38 cellular contexts compared by ENCODE assay signal in genomic region chr3:121839962-121840361, GRCh38. TPM values are rescaled to one million over a fixed set of nuclear protein-coding genes. Genes with fewer than 3 reads are reported as not detected.
"Had no signal": no experiment of that assay in that cellular context is flagged by ENCODE, and none has a peak within 500 bp of the region (broad histone marks: within the 10 kb centered on the region; RNA-seq: fewer than 3 reads in every experiment).

No MANE protein-coding gene starts in this region.

- H3K27ac ChIP-seq: adrenal gland, ascending aorta, body of pancreas, brain microvascular endothelial cell, breast epithelium, cardiac muscle cell had no signal

- H3K4me3 ChIP-seq: adrenal gland, ascending aorta, body of pancreas, breast epithelium, cardiac muscle cell had no signal

- H3K4me1 ChIP-seq: adrenal gland, breast epithelium had no signal

- FAIRE-seq: astrocyte, bronchial epithelial cell had no signal

- H3K4me3 Mint-ChIP-seq: activated naive CD4-positive, alpha-beta T cell treated with anti-CD3 and anti-CD28 coated beads for 36 hours; activated naive CD4-positive, alpha-beta T cell treated with anti-CD3 and anti-CD28 coated beads, Interleukin-2, amount 10 ng/mL, durations not matched to agents 7 days and 5 days; activated naive CD4-positive, alpha-beta T cell treated with anti-CD3 and anti-CD28 coated beads, Interleukin-2, amount 50 U/mL, for 24 hours; activated naive CD8-positive, alpha-beta T cell; activated naive CD8-positive, alpha-beta T cell treated with anti-CD3 and anti-CD28 coated beads for 36 hours; activated naive CD8-positive, alpha-beta T cell treated with anti-CD3 and anti-CD28 coated beads, Interleukin-2, amount 10 ng/mL, durations not matched to agents 7 days and 5 days; activated naive CD8-positive, alpha-beta T cell treated with anti-CD3 and anti-CD28 coated beads, Interleukin-2, amount 50 U/mL, for 24 hours; activated T-cell treated with anti-CD3 and anti-CD28 coated beads, Interleukin-2, amount 50 U/mL, for 4 hours; activated T-cell treated with anti-CD3 and anti-CD28 coated beads, Interleukin-2, amount 50 U/mL, for 72 hours; activated T-helper 1 cell treated with anti-CD3 and anti-CD28 coated beads, Interleukin-12 subunit alpha, Interleukin-12 subunit beta, Interleukin-2, Interleukin-4 antibody, amounts not matched to agents 30 ng/mL and 10 ng/mL and 1 ng/mL, durations not matched to agents 14 hours and 24 hours and 36 hours; activated T-helper 17 cell treated with anti-CD3 and anti-CD28 coated beads, Interleukin-2, amount 50 U/mL, for 72 hours; brain; central memory CD8-positive, alpha-beta T cell had no signal

- H3K27me3 Mint-ChIP-seq: activated naive CD4-positive, alpha-beta T cell treated with anti-CD3 and anti-CD28 coated beads, Interleukin-2, amount 10 ng/mL, durations not matched to agents 7 days and 5 days; activated naive CD4-positive, alpha-beta T cell treated with anti-CD3 and anti-CD28 coated beads, Interleukin-2, amount 50 U/mL, for 24 hours; activated naive CD8-positive, alpha-beta T cell; activated naive CD8-positive, alpha-beta T cell treated with anti-CD3 and anti-CD28 coated beads for 36 hours; activated naive CD8-positive, alpha-beta T cell treated with anti-CD3 and anti-CD28 coated beads, Interleukin-2, amount 10 ng/mL, durations not matched to agents 7 days and 5 days; activated naive CD8-positive, alpha-beta T cell treated with anti-CD3 and anti-CD28 coated beads, Interleukin-2, amount 50 U/mL, for 24 hours; activated T-helper 17 cell treated with anti-CD3 and anti-CD28 coated beads, Interleukin-2, amount 50 U/mL, for 72 hours; central memory CD8-positive, alpha-beta T cell had no signal

- H3K4me1 Mint-ChIP-seq: activated T-helper 17 cell treated with anti-CD3 and anti-CD28 coated beads, Interleukin-2, amount 50 U/mL, for 72 hours had no signal

- H3K9me3 ChIP-seq: adrenal gland, ascending aorta, body of pancreas, breast epithelium had no signal

- H3K36me3 ChIP-seq: adrenal gland, ascending aorta, brain microvascular endothelial cell, breast epithelium, cardiac muscle cell had no signal

- H3K9me3 Mint-ChIP-seq: activated naive CD4-positive, alpha-beta T cell treated with anti-CD3 and anti-CD28 coated beads for 36 hours; activated naive CD4-positive, alpha-beta T cell treated with anti-CD3 and anti-CD28 coated beads, Interleukin-2, amount 10 ng/mL, durations not matched to agents 7 days and 5 days; activated naive CD4-positive, alpha-beta T cell treated with anti-CD3 and anti-CD28 coated beads, Interleukin-2, amount 50 U/mL, for 24 hours; activated naive CD4-positive, alpha-beta T cell treated with anti-CD3 and anti-CD28 coated beads, Interleukin-2, amount 50 U/mL, for 72 hours; activated naive CD8-positive, alpha-beta T cell treated with anti-CD3 and anti-CD28 coated beads for 36 hours; activated naive CD8-positive, alpha-beta T cell treated with anti-CD3 and anti-CD28 coated beads, Interleukin-2, amount 10 ng/mL, durations not matched to agents 7 days and 5 days; activated naive CD8-positive, alpha-beta T cell treated with anti-CD3 and anti-CD28 coated beads, Interleukin-2, amount 50 U/mL, for 24 hours; activated T-cell treated with anti-CD3 and anti-CD28 coated beads, Interleukin-2, amount 50 U/mL, for 4 hours; activated T-cell treated with anti-CD3 and anti-CD28 coated beads, Interleukin-2, amount 50 U/mL, for 72 hours; activated T-helper 1 cell treated with anti-CD3 and anti-CD28 coated beads, Interleukin-12 subunit alpha, Interleukin-12 subunit beta, Interleukin-2, Interleukin-4 antibody, amounts not matched to agents 30 ng/mL and 10 ng/mL and 1 ng/mL, durations not matched to agents 14 hours and 24 hours and 36 hours; activated T-helper 17 cell treated with anti-CD3 and anti-CD28 coated beads, Interleukin-2, amount 50 U/mL, for 72 hours; activated T-helper 2 cell treated with anti-CD3 and anti-CD28 coated beads, Interferon-gamma antibody, Interleukin-2, Interleukin-4, amounts not matched to agents 10 μg/mL and 5 μg/mL and 100 μg/mL, durations not matched to agents 14 hours and 24 hours and 36 hours; central memory CD8-positive, alpha-beta T cell had no signal

- H3K27ac Mint-ChIP-seq: activated naive CD4-positive, alpha-beta T cell treated with anti-CD3 and anti-CD28 coated beads for 36 hours; activated naive CD4-positive, alpha-beta T cell treated with anti-CD3 and anti-CD28 coated beads, Interleukin-2, amount 10 ng/mL, durations not matched to agents 7 days and 5 days; activated naive CD4-positive, alpha-beta T cell treated with anti-CD3 and anti-CD28 coated beads, Interleukin-2, amount 50 U/mL, for 24 hours; activated naive CD4-positive, alpha-beta T cell treated with anti-CD3 and anti-CD28 coated beads, Interleukin-2, amount 50 U/mL, for 72 hours; activated naive CD8-positive, alpha-beta T cell; activated naive CD8-positive, alpha-beta T cell treated with anti-CD3 and anti-CD28 coated beads for 36 hours; activated naive CD8-positive, alpha-beta T cell treated with anti-CD3 and anti-CD28 coated beads, Interleukin-2, amount 10 ng/mL, durations not matched to agents 7 days and 5 days; activated naive CD8-positive, alpha-beta T cell treated with anti-CD3 and anti-CD28 coated beads, Interleukin-2, amount 50 U/mL, for 24 hours; activated T-cell treated with anti-CD3 and anti-CD28 coated beads, Interleukin-2, amount 50 U/mL, for 72 hours; activated T-helper 1 cell treated with anti-CD3 and anti-CD28 coated beads, Interleukin-12 subunit alpha, Interleukin-12 subunit beta, Interleukin-2, Interleukin-4 antibody, amounts not matched to agents 30 ng/mL and 10 ng/mL and 1 ng/mL, durations not matched to agents 14 hours and 24 hours and 36 hours; activated T-helper 17 cell treated with anti-CD3 and anti-CD28 coated beads, Interleukin-2, amount 50 U/mL, for 72 hours; activated T-helper 2 cell treated with anti-CD3 and anti-CD28 coated beads, Interferon-gamma antibody, Interleukin-2, Interleukin-4, amounts not matched to agents 10 μg/mL and 5 μg/mL and 100 μg/mL, durations not matched to agents 14 hours and 24 hours and 36 hours; brain had no signal

- H3K36me3 Mint-ChIP-seq: activated naive CD4-positive, alpha-beta T cell treated with anti-CD3 and anti-CD28 coated beads, Interleukin-2, amount 50 U/mL, for 24 hours; activated naive CD8-positive, alpha-beta T cell had no signal

- H3K27me3 ChIP-seq: adrenal gland, ascending aorta, body of pancreas, brain microvascular endothelial cell, breast epithelium had no signal

- ATAC-seq: activated naive CD4-positive, alpha-beta T cell treated with anti-CD3 and anti-CD28 coated beads, Interleukin-2, amount 50 U/mL, for 72 hours; activated naive CD8-positive, alpha-beta T cell treated with anti-CD3 and anti-CD28 coated beads, Interleukin-2, amount 50 U/mL, for 24 hours; activated T-cell treated with anti-CD3 and anti-CD28 coated beads, Interleukin-2, amount 50 U/mL, for 4 hours; activated T-cell treated with anti-CD3 and anti-CD28 coated beads, Interleukin-2, amount 50 U/mL, for 72 hours; activated T-helper 17 cell treated with anti-CD3 and anti-CD28 coated beads, Interleukin-2, amount 50 U/mL, for 72 hours; body of pancreas had no signal

- DNase-seq: activated effector memory CD4-positive, alpha-beta T cell treated with anti-CD3 and anti-CD28 coated beads, Interleukin-2, amount 50 U/mL, for 16 hours; activated effector memory CD4-positive, alpha-beta T cell treated with Interleukin-2 at 50 U/mL for 16 hours; activated gamma-delta T cell; activated gamma-delta T cell treated with Interleukin-2 at 50 U/mL for 16 hours; activated naive CD4-positive, alpha-beta T cell; activated naive CD4-positive, alpha-beta T cell treated with anti-CD3 and anti-CD28 coated beads for 36 hours; activated naive CD4-positive, alpha-beta T cell treated with anti-CD3 and anti-CD28 coated beads, Interleukin-2, amount 10 ng/mL, durations not matched to agents 7 days and 5 days; activated naive CD4-positive, alpha-beta T cell treated with anti-CD3 and anti-CD28 coated beads, Interleukin-2, amount 50 U/mL, for 16 hours; activated naive CD4-positive, alpha-beta T cell treated with Interleukin-2 at 50 U/mL for 16 hours; activated naive CD8-positive, alpha-beta T cell treated with anti-CD3 and anti-CD28 coated beads for 36 hours; activated naive CD8-positive, alpha-beta T cell treated with anti-CD3 and anti-CD28 coated beads, Interleukin-2, amount 10 ng/mL, durations not matched to agents 7 days and 5 days; activated naive CD8-positive, alpha-beta T cell treated with anti-CD3 and anti-CD28 coated beads, Interleukin-2, amount 50 U/mL, for 24 hours; activated T-cell treated with anti-CD3 and anti-CD28 coated beads, Interleukin-2, amount 50 U/mL, for 4 hours; activated T-cell treated with anti-CD3 and anti-CD28 coated beads, Interleukin-2, amount 50 U/mL, for 48 hours; activated T-cell treated with anti-CD3 and anti-CD28 coated beads, Interleukin-2, amount 50 U/mL, for 72 hours; adrenal gland; amniotic stem cell; amygdala; anterior cingulate cortex; aorta; body of pancreas; brain microvascular endothelial cell; caudate nucleus; central memory CD4-positive, alpha-beta T cell; cerebellar nuclear complex had no signal

RNA-seq across cellular contexts. Expression of gene SLC15A2, which starts 54.2 kb away (rescaled TPM):
- total RNA-seq: ascending aorta had no signal
- polyA plus RNA-seq: cardiac muscle cell had no signal
